1 cellular context compared by ENCODE assay signal in genomic region chr7:23232966-23233365, GRCh38.
TF ChIP-seq lines count a peak whose summit lies in the region.

No MANE protein-coding gene starts in this region.

TF ChIP-seq in GM23338, 12 proteins besides CTCF, POLR2A, EP300 and RAD21 (continued from another document):
- TF ChIP-seq REST (IDR thresholded peaks at IDR 0.05; ENCODE audit: unreplicated experiment) (no peak), ETS1 (IDR thresholded peaks at IDR 0.05) (no peak), ZNF331 (CRISPR knock-in tag; IDR thresholded peaks at IDR 0.05; ENCODE audit: low read depth) (no peak), ZNF462 (CRISPR knock-in tag; IDR thresholded peaks at IDR 0.05) (no peak), JUNB (IDR thresholded peaks at IDR 0.05; ENCODE audit: unreplicated experiment) (no peak), ZNF114 (CRISPR knock-in tag; IDR thresholded peaks at IDR 0.05) (no peak), NANOG (IDR thresholded peaks at IDR 0.05; ENCODE audit: borderline replicate concordance) (no peak), EZH2 (IDR thresholded peaks at IDR 0.05; ENCODE audit: low read depth, unreplicated experiment) (no peak), STAT1 (IDR thresholded peaks at IDR 0.05; ENCODE audit: unreplicated experiment) (no peak), EZH2phosphoT487 (IDR thresholded peaks at IDR 0.05; ENCODE audit: unreplicated experiment) (no peak), POLR2AphosphoS5 (IDR thresholded peaks at IDR 0.05; ENCODE audit: low read depth) (no peak)
